Comparison of ENCODE assay signal across 8 cellular contexts in the genomic region with DNA sequence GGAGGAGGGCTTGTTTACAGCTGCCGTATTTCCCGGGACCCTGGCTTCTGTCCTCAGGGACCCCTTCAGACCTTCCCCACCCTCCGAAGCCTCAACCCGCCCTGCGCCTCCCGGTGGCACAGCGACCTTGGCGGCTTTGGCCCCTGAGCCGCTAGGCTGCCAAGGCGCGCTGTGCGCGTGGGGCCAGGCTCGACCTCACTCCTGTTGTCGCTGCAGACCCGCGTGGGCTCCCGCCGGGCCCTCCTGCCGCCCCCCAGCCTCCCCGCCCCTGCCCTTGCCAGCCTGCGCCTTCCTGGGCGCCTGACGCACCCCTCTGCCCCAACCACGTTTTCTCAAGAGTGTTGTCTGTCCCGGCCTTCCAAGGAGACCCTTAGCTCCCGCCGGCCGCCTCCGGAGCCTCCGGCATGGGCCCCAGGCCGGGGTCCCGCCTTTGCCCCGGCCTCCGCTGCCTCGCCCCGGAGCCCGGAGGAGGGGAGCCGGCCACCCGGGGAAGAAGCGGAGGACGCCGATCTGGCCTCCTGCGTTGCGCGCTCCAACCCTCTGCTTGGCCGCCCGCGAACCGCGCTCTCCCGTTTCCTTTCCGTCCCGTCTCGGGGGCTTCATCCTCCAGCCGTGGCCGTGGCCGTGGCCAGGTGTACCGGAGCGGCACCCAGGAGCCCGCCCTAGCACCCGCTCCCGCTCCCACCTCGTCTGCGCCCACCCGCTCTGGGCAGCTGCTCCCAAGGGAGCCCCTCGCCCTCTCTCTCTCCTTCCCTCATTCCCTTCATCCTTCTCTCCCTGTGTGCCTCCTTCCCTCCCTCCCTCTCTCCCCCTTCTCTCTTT. TPM values are rescaled to one million over a fixed set of nuclear protein-coding genes. Genes with fewer than 3 reads are reported as not detected.
DNase-seq lines count a peak whose midpoint lies in the region; ATAC-seq and TF ChIP-seq lines count a peak whose summit lies in the region.

No MANE protein-coding gene starts in this region.

- H3K9me3 Mint-ChIP-seq in T-helper 1 cell treated with Interleukin-12 subunit alpha and Interleukin-12 subunit beta and Interleukin-4 antibody, amounts not matched to agents 30 μg/mL and 1 μg/mL, for 36 hours, result peaks cover 5% of the 10 kb centered on the region
- no peaks in the 10 kb centered on the region for H3K9me3 Mint-ChIP-seq in dendritic cell treated with granulocyte-macrophage colony-stimulating factor and Interleukin-4, amounts not matched to agents 40 ng/mL and 50 ng/mL, for 4 days

- H3K9me3 ChIP-seq in mesodermal cell (ENCODE audit: control insufficient read depth, low read length), result no peaks in the 10 kb centered on the region
- H3K9me3 ChIP-seq in testis, result no peaks in the 10 kb centered on the region

- H3K36me3 ChIP-seq in mesodermal cell (ENCODE audit: control insufficient read depth, insufficient read depth, low read length) (no peaks in the 10 kb centered on the region), testis (ENCODE audit: low read depth, missing control alignments) (no peaks in the 10 kb centered on the region)

- WGBS in mesodermal cell (ENCODE audit: insufficient coverage in 2 of 2), 2 experiments, result 1 to 3% methylated on average over 36 to 49 of the region's 67 CpGs
- 0 to 1% methylated on average over 22 to 62 of the region's 67 CpGs for WGBS in testis, 2 donors

- TF ChIP-seq POLR2A in testis (IDR thresholded peaks at IDR 0.05), result no peak

- H3K4me1 Mint-ChIP-seq in T-helper 1 cell treated with Interleukin-12 subunit alpha and Interleukin-12 subunit beta and Interleukin-4 antibody, amounts not matched to agents 30 μg/mL and 1 μg/mL, for 36 hours (ENCODE audit: low read depth), result peaks cover 13% of the 10 kb centered on the region
- H3K4me1 Mint-ChIP-seq in dendritic cell treated with granulocyte-macrophage colony-stimulating factor and Interleukin-4, amounts not matched to agents 40 ng/mL and 50 ng/mL, for 4 days (ENCODE audit: low read depth), result peaks cover 7% of the 10 kb centered on the region

- H3K27ac ChIP-seq in mesodermal cell (ENCODE audit: low read depth, low read length, severe bottlenecking) (no peak overlapping the region), testis (no peak overlapping the region)

- no peak for ATAC-seq in HG03439 (IDR thresholded peaks at IDR 0.05; ENCODE audit: unreplicated experiment)
- no peak for ATAC-seq in HG03521 (IDR thresholded peaks at IDR 0.05; ENCODE audit: unreplicated experiment)

- peaks cover 5% of the 10 kb centered on the region for H3K36me3 Mint-ChIP-seq in T-helper 1 cell treated with Interleukin-12 subunit alpha and Interleukin-12 subunit beta and Interleukin-4 antibody, amounts not matched to agents 30 μg/mL and 1 μg/mL, for 36 hours (ENCODE audit: low read depth)
- no peaks in the 10 kb centered on the region for H3K36me3 Mint-ChIP-seq in dendritic cell treated with granulocyte-macrophage colony-stimulating factor and Interleukin-4, amounts not matched to agents 40 ng/mL and 50 ng/mL, for 4 days (ENCODE audit: low read depth)

- no peaks in the 10 kb centered on the region for H3K27me3 ChIP-seq in testis

- H3K27ac Mint-ChIP-seq in T-helper 1 cell treated with Interleukin-12 subunit alpha and Interleukin-12 subunit beta and Interleukin-4 antibody, amounts not matched to agents 30 μg/mL and 1 μg/mL, for 36 hours, result no peak overlapping the region
- H3K27ac Mint-ChIP-seq in dendritic cell treated with granulocyte-macrophage colony-stimulating factor and Interleukin-4, amounts not matched to agents 40 ng/mL and 50 ng/mL, for 4 days, result peak overlapping the region; percentile 46

- H3K27me3 Mint-ChIP-seq in T-helper 1 cell treated with Interleukin-12 subunit alpha and Interleukin-12 subunit beta and Interleukin-4 antibody, amounts not matched to agents 30 μg/mL and 1 μg/mL, for 36 hours (ENCODE audit: low read depth), result peaks cover 21% of the 10 kb centered on the region
- H3K27me3 Mint-ChIP-seq in dendritic cell treated with granulocyte-macrophage colony-stimulating factor and Interleukin-4, amounts not matched to agents 40 ng/mL and 50 ng/mL, for 4 days, result peaks cover 70% of the 10 kb centered on the region

- DNase-seq in ELR (ENCODE audit: low read depth) (peak; percentile 39), testis (no peak), Kasumi-1 (lab: John Stamatoyannopoulos, UW) (no peak)

- H3K4me3 Mint-ChIP-seq in T-helper 1 cell treated with Interleukin-12 subunit alpha and Interleukin-12 subunit beta and Interleukin-4 antibody, amounts not matched to agents 30 μg/mL and 1 μg/mL, for 36 hours, result peak overlapping the region; percentile 67
- H3K4me3 Mint-ChIP-seq in dendritic cell treated with granulocyte-macrophage colony-stimulating factor and Interleukin-4, amounts not matched to agents 40 ng/mL and 50 ng/mL, for 4 days, result peak overlapping the region; percentile 33

- intact Hi-C loops in dendritic cell treated with granulocyte-macrophage colony-stimulating factor and Interleukin-4, amounts not matched to agents 40 ng/mL and 50 ng/mL, for 4 days (cut with micrococcal nuclease), result no loop called here
- intact Hi-C loops in testis (cut with DNase I; ENCODE audit: low total_unique reads), result no loop called here

- peak overlapping the region; percentile 35 for H3K4me3 ChIP-seq in mesodermal cell (ENCODE audit: extremely low read depth, insufficient read depth, low read length, poor library complexity, severe bottlenecking)
- H3K4me3 ChIP-seq in testis, result peak overlapping the region; percentile 51 to 66

- H3K4me1 ChIP-seq in mesodermal cell (ENCODE audit: control insufficient read depth, insufficient read depth, low read length, poor library complexity, severe bottlenecking), result no peaks in the 10 kb centered on the region
- H3K4me1 ChIP-seq in testis, result peaks cover 11% of the 10 kb centered on the region

- TF ChIP-seq CTCF in testis (IDR thresholded peaks at IDR 0.05), result no peak

RNA-seq across cellular contexts. Expression of a gene that starts 19.9 kb away (rescaled TPM):
- 135 TPM for polyA plus RNA-seq in mesodermal cell (2013, experiment 1 of 2)
- 143 TPM for polyA plus RNA-seq in mesodermal cell (2013, experiment 2 of 2)
- 100 to 1,000 TPM; 106 to 126 TPM for total RNA-seq in testis
- polyA plus RNA-seq in testis (ENCODE audit: insufficient read depth, low read depth, low replicate concordance), result 166 TPM
